8 cellular contexts compared by ENCODE assay signal in the genomic region with DNA sequence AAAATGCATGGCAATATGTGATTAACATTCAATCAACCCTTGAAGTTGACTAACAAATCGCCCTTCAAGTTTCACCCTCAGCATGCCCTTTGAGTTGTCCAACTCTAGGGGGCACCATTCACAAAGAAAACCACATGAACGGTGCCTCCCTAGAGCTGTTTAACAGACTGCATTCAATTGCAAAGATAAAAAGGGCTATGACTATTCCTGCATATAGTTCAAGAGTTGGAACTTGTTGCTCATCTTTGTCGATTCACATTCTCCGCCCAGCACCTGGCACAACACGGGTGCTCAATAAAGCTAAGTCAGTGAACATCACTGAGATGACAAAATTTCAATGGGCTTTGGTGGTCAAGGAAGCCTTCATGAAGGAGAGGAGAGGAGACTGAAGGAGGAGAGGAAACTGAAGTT.
A peak's percentile ranks its signal among the peaks of the same experiment; 100 is the strongest.
DNase-seq lines count a peak whose midpoint lies in the region; ATAC-seq and TF ChIP-seq lines count a peak whose summit lies in the region.

No MANE protein-coding gene starts in this region.

- H3K27me3 ChIP-seq in A673 (replicated peaks; ENCODE audit: insufficient read depth, low read depth, low read length, poor library complexity) = no peaks in the 10 kb centered on the region

- POLR2A ChIA-PET in A673 (lab: Charles Lee; ENCODE audit: low non-redundant PET) = interaction anchor here (0.6 kb wide), 1 partner anchor 244 kb away, joined by 7 read pairs; no protein-coding TSS in a partner anchor

- CTCF ChIA-PET in A673 (lab: Charles Lee) = interaction anchor here (0.6 to 1.3 kb wide), 5 partner anchors 18 to 536 kb away, joined by 3 to 6 read pairs (median 4); a partner anchor contains a TSS

- H3K36me3 ChIP-seq in A673 (ENCODE audit: insufficient read depth, low read length, poor library complexity, severe bottlenecking) = no peaks in the 10 kb centered on the region

- peaks cover 13% of the 10 kb centered on the region for H3K27me3 Mint-ChIP-seq in activated T-helper 17 cell treated with anti-CD3 and anti-CD28 coated beads, Interleukin-2, amount 50 U/mL, for 72 hours
- peaks cover 5% of the 10 kb centered on the region for H3K27me3 Mint-ChIP-seq in type B pancreatic cell

- no peak overlapping the region for H3K27ac Mint-ChIP-seq in activated T-helper 17 cell treated with anti-CD3 and anti-CD28 coated beads, Interleukin-2, amount 50 U/mL, for 72 hours
- no peak overlapping the region for H3K27ac Mint-ChIP-seq in type B pancreatic cell

- intact Hi-C loops in A673 (cut with micrococcal nuclease; ENCODE audit: unreplicated experiment) = loop anchor here (10.0 kb wide), 1 partner anchor 311 kb away; a partner anchor contains a TSS

- no peaks in the 10 kb centered on the region for H3K4me1 Mint-ChIP-seq in activated T-helper 17 cell treated with anti-CD3 and anti-CD28 coated beads, Interleukin-2, amount 50 U/mL, for 72 hours
- no peaks in the 10 kb centered on the region for H3K4me1 Mint-ChIP-seq in type B pancreatic cell (ENCODE audit: unreplicated experiment)

- BruUV-seq in A673 (replicated peaks; lab: Mats Ljungman, UMichigan) = no TSS peak

- no peak overlapping the region for H3K4me3 ChIP-seq in A673 (ENCODE audit: low read depth, low read length, poor library complexity, severe bottlenecking)

- H3K4me1 ChIP-seq in A673 (ENCODE audit: insufficient read depth, low read length, poor library complexity, severe bottlenecking) = no peaks in the 10 kb centered on the region

- H3K4me3 Mint-ChIP-seq in activated T-helper 17 cell treated with anti-CD3 and anti-CD28 coated beads, Interleukin-2, amount 50 U/mL, for 72 hours = no peak overlapping the region
- no peak overlapping the region for H3K4me3 Mint-ChIP-seq in type B pancreatic cell

- no peak overlapping the region for H3K27ac ChIP-seq in A673 (ENCODE audit: low read depth, low read length, poor library complexity, severe bottlenecking)

- TF ChIP-seq CTCF in A673 (conservative IDR thresholded peaks at IDR 0.05; ENCODE audit: low read depth, low read length) (peak; percentile 88), type B pancreatic cell (conservative IDR thresholded peaks at IDR 0.05) (peak; percentile 79)

- DNase-seq in A673 (ENCODE audit: low spot score) (peak; percentile 80), ELF-1 (ENCODE audit: low read depth, low spot score) (peak; percentile 43), NCI-H1694 (lab: John Stamatoyannopoulos, UW) (peak; percentile 31), hepatic stellate cell (ENCODE audit: low spot score) (peak; percentile 28), type B pancreatic cell (ENCODE audit: extremely low spot score, unreplicated experiment) (no peak)

- peak; percentile 64 for ATAC-seq in activated T-helper 17 cell treated with anti-CD3 and anti-CD28 coated beads, Interleukin-2, amount 50 U/mL, for 72 hours (replicated peaks)
- ATAC-seq in HG03457 (IDR thresholded peaks at IDR 0.05; ENCODE audit: unreplicated experiment) (no peak), GM18907 (IDR thresholded peaks at IDR 0.05; ENCODE audit: unreplicated experiment) (no peak)

- no peaks in the 10 kb centered on the region for H3K36me3 Mint-ChIP-seq in activated T-helper 17 cell treated with anti-CD3 and anti-CD28 coated beads, Interleukin-2, amount 50 U/mL, for 72 hours (ENCODE audit: low read depth)
- H3K36me3 Mint-ChIP-seq in type B pancreatic cell = no peaks in the 10 kb centered on the region

- no peaks in the 10 kb centered on the region for H3K9me3 ChIP-seq in A673 (ENCODE audit: low read depth, low read length, poor library complexity, severe bottlenecking)

- H3K9me3 Mint-ChIP-seq in activated T-helper 17 cell treated with anti-CD3 and anti-CD28 coated beads, Interleukin-2, amount 50 U/mL, for 72 hours = no peaks in the 10 kb centered on the region
- peaks cover 4% of the 10 kb centered on the region for H3K9me3 Mint-ChIP-seq in type B pancreatic cell
